In genomic region chr4:41866799-41867677, GRCh38 we compare ENCODE assay signal across 1 cellular context.
TF ChIP-seq lines count a peak whose summit lies in the region.

No MANE protein-coding gene starts in this region.

TF ChIP-seq in HepG2, 621 proteins besides CTCF, POLR2A, EP300 and RAD21 (continued from another document):
- TF ChIP-seq ZNF687 (CRISPR knock-in tag; IDR thresholded peaks at IDR 0.05): peak; percentile 10; the same call in 1 of the 2 replicates
- TF ChIP-seq, protein P1, sequence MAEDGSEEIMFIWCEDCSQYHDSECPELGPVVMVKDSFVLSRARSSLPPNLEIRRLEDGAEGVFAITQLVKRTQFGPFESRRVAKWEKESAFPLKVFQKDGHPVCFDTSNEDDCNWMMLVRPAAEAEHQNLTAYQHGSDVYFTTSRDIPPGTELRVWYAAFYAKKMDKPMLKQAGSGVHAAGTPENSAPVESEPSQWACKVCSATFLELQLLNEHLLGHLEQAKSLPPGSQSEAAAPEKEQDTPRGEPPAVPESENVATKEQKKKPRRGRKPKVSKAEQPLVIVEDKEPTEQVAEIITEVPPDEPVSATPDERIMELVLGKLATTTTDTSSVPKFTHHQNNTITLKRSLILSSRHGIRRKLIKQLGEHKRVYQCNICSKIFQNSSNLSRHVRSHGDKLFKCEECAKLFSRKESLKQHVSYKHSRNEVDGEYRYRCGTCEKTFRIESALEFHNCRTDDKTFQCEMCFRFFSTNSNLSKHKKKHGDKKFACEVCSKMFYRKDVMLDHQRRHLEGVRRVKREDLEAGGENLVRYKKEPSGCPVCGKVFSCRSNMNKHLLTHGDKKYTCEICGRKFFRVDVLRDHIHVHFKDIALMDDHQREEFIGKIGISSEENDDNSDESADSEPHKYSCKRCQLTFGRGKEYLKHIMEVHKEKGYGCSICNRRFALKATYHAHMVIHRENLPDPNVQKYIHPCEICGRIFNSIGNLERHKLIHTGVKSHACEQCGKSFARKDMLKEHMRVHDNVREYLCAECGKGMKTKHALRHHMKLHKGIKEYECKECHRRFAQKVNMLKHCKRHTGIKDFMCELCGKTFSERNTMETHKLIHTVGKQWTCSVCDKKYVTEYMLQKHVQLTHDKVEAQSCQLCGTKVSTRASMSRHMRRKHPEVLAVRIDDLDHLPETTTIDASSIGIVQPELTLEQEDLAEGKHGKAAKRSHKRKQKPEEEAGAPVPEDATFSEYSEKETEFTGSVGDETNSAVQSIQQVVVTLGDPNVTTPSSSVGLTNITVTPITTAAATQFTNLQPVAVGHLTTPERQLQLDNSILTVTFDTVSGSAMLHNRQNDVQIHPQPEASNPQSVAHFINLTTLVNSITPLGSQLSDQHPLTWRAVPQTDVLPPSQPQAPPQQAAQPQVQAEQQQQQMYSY (CRISPR knock-in tag; IDR thresholded peaks at IDR 0.05): peak; percentile 44; the same call in 1 of the 2 replicates
